In the genomic region with DNA sequence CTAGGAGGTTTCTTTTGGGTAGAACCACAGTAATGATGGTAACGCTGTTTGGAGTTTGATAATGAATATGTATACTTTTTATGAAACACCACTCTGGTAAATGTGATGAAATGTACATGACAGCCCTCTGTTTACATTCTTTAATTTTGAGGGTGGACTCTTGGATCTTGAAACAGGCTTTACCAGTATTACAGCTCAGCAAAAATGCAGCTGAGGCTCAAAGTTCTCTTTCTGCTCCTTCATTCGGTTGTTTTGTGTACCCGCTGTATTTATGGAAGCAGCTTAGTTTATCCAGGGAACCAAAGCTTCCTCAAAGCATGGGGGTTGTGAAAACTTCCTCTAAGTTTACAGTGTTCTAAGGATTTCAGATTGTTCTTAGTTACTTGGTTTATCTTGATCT, we compare ENCODE assay signal across 1 cellular context.
A peak's percentile ranks its signal among the peaks of the same experiment; 100 is the strongest.
TF ChIP-seq lines count a peak whose summit lies in the region.

No MANE protein-coding gene starts in this region.

TF ChIP-seq in HepG2, 621 proteins besides CTCF, POLR2A, EP300 and RAD21 (continues in another document):
- no peak for TF ChIP-seq ZNF660 (CRISPR knock-in tag; IDR thresholded peaks at IDR 0.05; ENCODE audit: borderline replicate concordance, low read depth)
- no peak for TF ChIP-seq ZNF180 (CRISPR knock-in tag; IDR thresholded peaks at IDR 0.05; ENCODE audit: borderline replicate concordance, low read depth)
- TF ChIP-seq KLF11 (CRISPR knock-in tag; IDR thresholded peaks at IDR 0.05), result no peak
- TF ChIP-seq TFE3 (CRISPR knock-in tag; IDR thresholded peaks at IDR 0.05), result peak; percentile 53; the same call in 1 of the 2 replicates
- peak; percentile 76 for TF ChIP-seq SOX5 (CRISPR knock-in tag; IDR thresholded peaks at IDR 0.05; ENCODE audit: borderline replicate concordance)
- no peak for TF ChIP-seq ZBTB8A (CRISPR knock-in tag; IDR thresholded peaks at IDR 0.05; ENCODE audit: borderline replicate concordance, low read depth)
- no peak for TF ChIP-seq PREB (CRISPR knock-in tag; IDR thresholded peaks at IDR 0.05)
- TF ChIP-seq, protein P1, sequence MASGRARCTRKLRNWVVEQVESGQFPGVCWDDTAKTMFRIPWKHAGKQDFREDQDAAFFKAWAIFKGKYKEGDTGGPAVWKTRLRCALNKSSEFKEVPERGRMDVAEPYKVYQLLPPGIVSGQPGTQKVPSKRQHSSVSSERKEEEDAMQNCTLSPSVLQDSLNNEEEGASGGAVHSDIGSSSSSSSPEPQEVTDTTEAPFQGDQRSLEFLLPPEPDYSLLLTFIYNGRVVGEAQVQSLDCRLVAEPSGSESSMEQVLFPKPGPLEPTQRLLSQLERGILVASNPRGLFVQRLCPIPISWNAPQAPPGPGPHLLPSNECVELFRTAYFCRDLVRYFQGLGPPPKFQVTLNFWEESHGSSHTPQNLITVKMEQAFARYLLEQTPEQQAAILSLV (CRISPR knock-in tag; IDR thresholded peaks at IDR 0.05; ENCODE audit: borderline replicate concordance), result no peak
- no peak for TF ChIP-seq ZNF598 (CRISPR knock-in tag; IDR thresholded peaks at IDR 0.05; ENCODE audit: borderline replicate concordance)
- no peak for TF ChIP-seq ZNF644 (CRISPR knock-in tag; IDR thresholded peaks at IDR 0.05; ENCODE audit: low read depth)
- no peak for TF ChIP-seq MAX (IDR thresholded peaks at IDR 0.05)
- no peak for TF ChIP-seq CAMTA2 (CRISPR knock-in tag; IDR thresholded peaks at IDR 0.05; ENCODE audit: borderline replicate concordance)
- TF ChIP-seq SAFB2 (CRISPR knock-in tag; IDR thresholded peaks at IDR 0.05; ENCODE audit: borderline replicate concordance, low read depth), result no peak
- no peak for TF ChIP-seq IKZF1 (IDR thresholded peaks at IDR 0.05)
- TF ChIP-seq NR1H2 (CRISPR knock-in tag; IDR thresholded peaks at IDR 0.05; ENCODE audit: borderline replicate concordance, low read depth), result no peak
- TF ChIP-seq, protein P2, sequence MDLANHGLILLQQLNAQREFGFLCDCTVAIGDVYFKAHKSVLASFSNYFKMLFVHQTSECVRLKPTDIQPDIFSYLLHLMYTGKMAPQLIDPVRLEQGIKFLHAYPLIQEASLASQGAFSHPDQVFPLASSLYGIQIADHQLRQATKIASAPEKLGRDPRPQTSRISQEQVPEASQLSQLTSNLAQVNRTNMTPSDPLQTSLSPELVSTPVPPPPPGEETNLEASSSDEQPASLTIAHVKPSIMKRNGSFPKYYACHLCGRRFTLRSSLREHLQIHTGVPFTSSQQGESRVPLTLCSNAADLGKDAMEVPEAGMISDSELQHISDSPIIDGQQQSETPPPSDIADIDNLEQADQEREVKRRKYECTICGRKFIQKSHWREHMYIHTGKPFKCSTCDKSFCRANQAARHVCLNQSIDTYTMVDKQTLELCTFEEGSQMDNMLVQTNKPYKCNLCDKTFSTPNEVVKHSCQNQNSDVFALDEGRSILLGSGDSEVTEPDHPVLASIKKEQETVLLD (CRISPR knock-in tag; IDR thresholded peaks at IDR 0.05; ENCODE audit: low read depth), result no peak
- TF ChIP-seq, protein P3, sequence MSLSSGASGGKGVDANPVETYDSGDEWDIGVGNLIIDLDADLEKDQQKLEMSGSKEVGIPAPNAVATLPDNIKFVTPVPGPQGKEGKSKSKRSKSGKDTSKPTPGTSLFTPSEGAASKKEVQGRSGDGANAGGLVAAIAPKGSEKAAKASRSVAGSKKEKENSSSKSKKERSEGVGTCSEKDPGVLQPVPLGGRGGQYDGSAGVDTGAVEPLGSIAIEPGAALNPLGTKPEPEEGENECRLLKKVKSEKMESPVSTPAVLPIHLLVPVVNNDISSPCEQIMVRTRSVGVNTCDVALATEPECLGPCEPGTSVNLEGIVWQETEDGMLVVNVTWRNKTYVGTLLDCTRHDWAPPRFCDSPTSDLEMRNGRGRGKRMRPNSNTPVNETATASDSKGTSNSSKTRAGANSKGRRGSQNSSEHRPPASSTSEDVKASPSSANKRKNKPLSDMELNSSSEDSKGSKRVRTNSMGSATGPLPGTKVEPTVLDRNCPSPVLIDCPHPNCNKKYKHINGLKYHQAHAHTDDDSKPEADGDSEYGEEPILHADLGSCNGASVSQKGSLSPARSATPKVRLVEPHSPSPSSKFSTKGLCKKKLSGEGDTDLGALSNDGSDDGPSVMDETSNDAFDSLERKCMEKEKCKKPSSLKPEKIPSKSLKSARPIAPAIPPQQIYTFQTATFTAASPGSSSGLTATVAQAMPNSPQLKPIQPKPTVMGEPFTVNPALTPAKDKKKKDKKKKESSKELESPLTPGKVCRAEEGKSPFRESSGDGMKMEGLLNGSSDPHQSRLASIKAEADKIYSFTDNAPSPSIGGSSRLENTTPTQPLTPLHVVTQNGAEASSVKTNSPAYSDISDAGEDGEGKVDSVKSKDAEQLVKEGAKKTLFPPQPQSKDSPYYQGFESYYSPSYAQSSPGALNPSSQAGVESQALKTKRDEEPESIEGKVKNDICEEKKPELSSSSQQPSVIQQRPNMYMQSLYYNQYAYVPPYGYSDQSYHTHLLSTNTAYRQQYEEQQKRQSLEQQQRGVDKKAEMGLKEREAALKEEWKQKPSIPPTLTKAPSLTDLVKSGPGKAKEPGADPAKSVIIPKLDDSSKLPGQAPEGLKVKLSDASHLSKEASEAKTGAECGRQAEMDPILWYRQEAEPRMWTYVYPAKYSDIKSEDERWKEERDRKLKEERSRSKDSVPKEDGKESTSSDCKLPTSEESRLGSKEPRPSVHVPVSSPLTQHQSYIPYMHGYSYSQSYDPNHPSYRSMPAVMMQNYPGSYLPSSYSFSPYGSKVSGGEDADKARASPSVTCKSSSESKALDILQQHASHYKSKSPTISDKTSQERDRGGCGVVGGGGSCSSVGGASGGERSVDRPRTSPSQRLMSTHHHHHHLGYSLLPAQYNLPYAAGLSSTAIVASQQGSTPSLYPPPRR (CRISPR knock-in tag; IDR thresholded peaks at IDR 0.05; ENCODE audit: borderline replicate concordance), result peak; percentile 65; the same call in 1 of the 2 replicates
- no peak for TF ChIP-seq ZNF225 (CRISPR knock-in tag; IDR thresholded peaks at IDR 0.05)
- no peak; the same call in 1 of the 2 replicates for TF ChIP-seq KDM5A (IDR thresholded peaks at IDR 0.05; ENCODE audit: borderline replicate concordance, low read length)
- peak; percentile 54; the same call in 1 of the 2 replicates for TF ChIP-seq HOXA3 (CRISPR knock-in tag; IDR thresholded peaks at IDR 0.05)
- no peak for TF ChIP-seq SMAD9 (CRISPR knock-in tag; IDR thresholded peaks at IDR 0.05)
- no peak for TF ChIP-seq ELF1 (CRISPR knock-in tag; IDR thresholded peaks at IDR 0.05)
- TF ChIP-seq, protein P4, sequence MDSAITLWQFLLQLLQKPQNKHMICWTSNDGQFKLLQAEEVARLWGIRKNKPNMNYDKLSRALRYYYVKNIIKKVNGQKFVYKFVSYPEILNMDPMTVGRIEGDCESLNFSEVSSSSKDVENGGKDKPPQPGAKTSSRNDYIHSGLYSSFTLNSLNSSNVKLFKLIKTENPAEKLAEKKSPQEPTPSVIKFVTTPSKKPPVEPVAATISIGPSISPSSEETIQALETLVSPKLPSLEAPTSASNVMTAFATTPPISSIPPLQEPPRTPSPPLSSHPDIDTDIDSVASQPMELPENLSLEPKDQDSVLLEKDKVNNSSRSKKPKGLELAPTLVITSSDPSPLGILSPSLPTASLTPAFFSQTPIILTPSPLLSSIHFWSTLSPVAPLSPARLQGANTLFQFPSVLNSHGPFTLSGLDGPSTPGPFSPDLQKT (CRISPR knock-in tag; IDR thresholded peaks at IDR 0.05; ENCODE audit: borderline replicate concordance), result no peak
- TF ChIP-seq MBD4 (IDR thresholded peaks at IDR 0.05; ENCODE audit: borderline replicate concordance, low read length), result no peak
- no peak for TF ChIP-seq ZFP90 (CRISPR knock-in tag; IDR thresholded peaks at IDR 0.05; ENCODE audit: borderline replicate concordance)
- TF ChIP-seq ZFY (CRISPR knock-in tag; IDR thresholded peaks at IDR 0.05), result no peak
- no peak for TF ChIP-seq BCLAF1 (IDR thresholded peaks at IDR 0.05)
- TF ChIP-seq ZNF841 (CRISPR knock-in tag; IDR thresholded peaks at IDR 0.05; ENCODE audit: borderline replicate concordance), result no peak
- no peak for TF ChIP-seq TOPORS (CRISPR knock-in tag; IDR thresholded peaks at IDR 0.05)
- TF ChIP-seq FOXK1 (CRISPR knock-in tag; IDR thresholded peaks at IDR 0.05; ENCODE audit: borderline replicate concordance, low read depth), result peak; percentile 88
- TF ChIP-seq TEAD2 (CRISPR knock-in tag; IDR thresholded peaks at IDR 0.05), result no peak
- no peak for TF ChIP-seq AKAP8 (CRISPR knock-in tag; IDR thresholded peaks at IDR 0.05)
- TF ChIP-seq FOXO4 (CRISPR knock-in tag; conservative IDR thresholded peaks at IDR 0.05), result no peak
- TF ChIP-seq RFX1 (IDR thresholded peaks at IDR 0.05), result no peak
- TF ChIP-seq HOMEZ (CRISPR knock-in tag; IDR thresholded peaks at IDR 0.05; ENCODE audit: low read depth), result peak; percentile 83; the same call in 1 of the 2 replicates
- peak; percentile 67; the same call in 1 of the 2 replicates for TF ChIP-seq DPF2 (CRISPR knock-in tag; IDR thresholded peaks at IDR 0.05; ENCODE audit: borderline replicate concordance, low read depth)
- TF ChIP-seq, protein P5, sequence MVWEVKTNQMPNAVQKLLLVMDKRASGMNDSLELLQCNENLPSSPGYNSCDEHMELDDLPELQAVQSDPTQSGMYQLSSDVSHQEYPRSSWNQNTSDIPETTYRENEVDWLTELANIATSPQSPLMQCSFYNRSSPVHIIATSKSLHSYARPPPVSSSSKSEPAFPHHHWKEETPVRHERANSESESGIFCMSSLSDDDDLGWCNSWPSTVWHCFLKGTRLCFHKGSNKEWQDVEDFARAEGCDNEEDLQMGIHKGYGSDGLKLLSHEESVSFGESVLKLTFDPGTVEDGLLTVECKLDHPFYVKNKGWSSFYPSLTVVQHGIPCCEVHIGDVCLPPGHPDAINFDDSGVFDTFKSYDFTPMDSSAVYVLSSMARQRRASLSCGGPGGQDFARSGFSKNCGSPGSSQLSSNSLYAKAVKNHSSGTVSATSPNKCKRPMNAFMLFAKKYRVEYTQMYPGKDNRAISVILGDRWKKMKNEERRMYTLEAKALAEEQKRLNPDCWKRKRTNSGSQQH (CRISPR knock-in tag; IDR thresholded peaks at IDR 0.05; ENCODE audit: low read depth), result no peak
- no peak for TF ChIP-seq HOXA9 (CRISPR knock-in tag; IDR thresholded peaks at IDR 0.05; ENCODE audit: borderline replicate concordance)
- no peak for TF ChIP-seq ATAD3A (CRISPR knock-in tag; IDR thresholded peaks at IDR 0.05)
- TF ChIP-seq SIN3B (IDR thresholded peaks at IDR 0.05; ENCODE audit: low read length), result no peak
- no peak for TF ChIP-seq ZBTB3 (CRISPR knock-in tag; IDR thresholded peaks at IDR 0.05; ENCODE audit: borderline replicate concordance, low read depth)
